Comparison of ENCODE assay signal across 20 cellular contexts in the genomic region with DNA sequence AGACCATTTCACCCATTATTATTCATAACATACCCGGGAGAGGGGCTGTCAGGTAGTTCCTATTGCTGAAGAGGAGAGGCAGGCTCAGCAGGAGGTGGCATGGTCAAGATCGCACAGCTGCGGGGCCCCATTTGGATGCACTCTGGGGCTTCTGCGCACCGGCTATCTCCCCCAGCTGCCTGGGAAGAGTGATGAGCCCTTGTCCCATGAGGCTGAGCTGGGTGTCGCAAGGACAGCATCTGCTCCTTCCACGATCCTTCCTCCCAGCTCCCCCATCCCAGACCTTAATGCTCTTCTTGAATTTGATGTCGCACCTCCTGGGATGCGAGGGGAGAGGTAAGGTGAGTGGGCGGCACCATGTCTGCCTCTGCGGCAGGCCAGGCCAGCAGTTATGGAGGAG.
"Had no signal": no experiment of that assay in that cellular context is flagged by ENCODE, and none has a peak within 500 bp of the region (broad histone marks: within the 10 kb centered on the region; RNA-seq: fewer than 3 reads in every experiment).

No MANE protein-coding gene starts in this region.

- H3K27me3 ChIP-seq: adrenal gland had no signal

- H3K36me3 Mint-ChIP-seq: activated naive CD8-positive, alpha-beta T cell treated with anti-CD3 and anti-CD28 coated beads, Interleukin-2, amount 10 ng/mL, durations not matched to agents 7 days and 5 days had no signal

- H3K4me3 ChIP-seq: adrenal gland had no signal

- H3K27ac Mint-ChIP-seq: activated CD8-positive, alpha-beta T cell treated with anti-CD3 and anti-CD28 coated beads, Interleukin-2, amount 10 ng/mL, durations not matched to agents 7 days and 5 days; activated naive CD8-positive, alpha-beta T cell treated with anti-CD3 and anti-CD28 coated beads, Interleukin-2, amount 10 ng/mL, durations not matched to agents 7 days and 5 days had no signal

- DNase-seq: activated CD4-positive, alpha-beta T cell treated with anti-CD3 and anti-CD28 coated beads for 48 hours; activated CD4-positive, alpha-beta T cell treated with anti-CD3 and anti-CD28 coated beads, Interleukin-2, amount 50 U/mL, for 4 hours; activated CD8-positive, alpha-beta memory T cell treated with anti-CD3 and anti-CD28 coated beads, Interleukin-2, amount 50 U/mL, for 48 hours; activated CD8-positive, alpha-beta T cell treated with anti-CD3 and anti-CD28 coated beads, Interleukin-2, amount 10 ng/mL, durations not matched to agents 7 days and 5 days; activated naive CD4-positive, alpha-beta T cell treated with anti-CD3 and anti-CD28 coated beads, Interleukin-2, amount 50 U/mL, for 16 hours; activated naive CD8-positive, alpha-beta T cell treated with anti-CD3 and anti-CD28 coated beads, Interleukin-2, amount 10 ng/mL, durations not matched to agents 7 days and 5 days; activated T-cell treated with anti-CD3 and anti-CD28 coated beads, Interleukin-2, amount 50 U/mL, for 1 hour; adrenal gland; anterior cingulate cortex; cerebellar nuclear complex; Kasumi-1; KBM-7; NCI-H1105; NCI-H1436; NCI-H1694 treated with DMSO at 0.1 percent for 48 hours; NCI-H2029 treated with DMSO at 0.1 percent for 48 hours; NCI-H748 treated with DMSO at 0.1 percent for 48 hours; T-helper 2 cell; T1000 had no signal

- H3K9me3 Mint-ChIP-seq: activated naive CD8-positive, alpha-beta T cell treated with anti-CD3 and anti-CD28 coated beads, Interleukin-2, amount 10 ng/mL, durations not matched to agents 7 days and 5 days had no signal

- H3K27ac ChIP-seq: adrenal gland had no signal

- H3K4me3 Mint-ChIP-seq: activated CD8-positive, alpha-beta T cell treated with anti-CD3 and anti-CD28 coated beads, Interleukin-2, amount 10 ng/mL, durations not matched to agents 7 days and 5 days; activated naive CD8-positive, alpha-beta T cell treated with anti-CD3 and anti-CD28 coated beads, Interleukin-2, amount 10 ng/mL, durations not matched to agents 7 days and 5 days had no signal

- ATAC-seq: activated CD4-positive, CD25-positive, alpha-beta regulatory T cell treated with anti-CD3 and anti-CD28 coated beads, Interleukin-2, amount 50 U/mL, for 24 hours; activated CD8-positive, alpha-beta T cell treated with anti-CD3 and anti-CD28 coated beads, Interleukin-2, amount 10 ng/mL, durations not matched to agents 7 days and 5 days had no signal

- H3K36me3 ChIP-seq: adrenal gland had no signal

- H3K4me1 ChIP-seq: adrenal gland had no signal
